Comparison of ENCODE assay signal across 15 cellular contexts in the genomic region with DNA sequence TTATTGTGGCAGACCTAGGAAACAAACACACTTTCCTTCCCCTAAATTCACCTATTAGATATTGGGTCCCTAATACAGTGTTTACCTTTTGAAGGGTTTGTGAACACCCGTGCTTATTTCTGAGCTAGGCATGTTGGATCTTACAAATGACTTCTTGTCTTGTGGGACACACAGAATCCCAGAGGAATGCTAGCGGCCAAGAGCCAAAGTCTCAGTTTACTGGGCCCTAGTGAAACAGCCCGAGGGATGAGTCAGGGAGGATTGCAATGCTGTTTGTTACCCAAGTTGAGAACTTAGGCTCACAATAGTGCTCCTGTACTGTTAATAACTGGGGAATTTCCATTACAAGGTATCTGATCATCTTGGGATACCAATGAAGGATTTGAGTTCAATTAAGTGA.
DNase-seq lines count a peak whose midpoint lies in the region; ATAC-seq and TF ChIP-seq lines count a peak whose summit lies in the region.
"Had no signal": no experiment of that assay in that cellular context is flagged by ENCODE, and none has a peak within 500 bp of the region (broad histone marks: within the 10 kb centered on the region; RNA-seq: fewer than 3 reads in every experiment).

No MANE protein-coding gene starts in this region.

- no peak overlapping the region for H3K4me3 ChIP-seq in HEK293 (ENCODE audit: low read depth, low read length)
- H3K4me3 ChIP-seq in adipocyte (ENCODE audit: low read length), result no peak overlapping the region
- H3K4me3 ChIP-seq: colonic mucosa, mucosa of descending colon, suprapubic skin had no signal

- H3K27ac ChIP-seq in HEK293 (ENCODE audit: extremely low read depth, low read depth, low read length) (no peak overlapping the region), foreskin keratinocyte (no peak overlapping the region)
- H3K27ac ChIP-seq: colonic mucosa, suprapubic skin had no signal

- H3K9me3 ChIP-seq in HEK293 (ENCODE audit: control insufficient read depth, insufficient read depth, low read depth, low read length) (no peaks in the 10 kb centered on the region), adipocyte (ENCODE audit: control insufficient read depth, low read length) (no peaks in the 10 kb centered on the region)
- H3K9me3 ChIP-seq: colonic mucosa, mucosa of descending colon, suprapubic skin had no signal

- DNase-seq in A172 (ENCODE audit: low spot score) (peak; percentile 82), adipocyte (ENCODE audit: low read depth) (peak; percentile 82), foreskin keratinocyte (peak; percentile 59 to 74), SHP77 (lab: John Stamatoyannopoulos, UW) (no peak), globus pallidus (ENCODE audit: low spot score) (no peak)
- DNase-seq: activated CD4-positive, alpha-beta T cell treated with anti-CD3 and anti-CD28 coated beads, Interleukin-2, amount 50 U/mL, for 48 hours; activated naive CD4-positive, alpha-beta T cell treated with anti-CD3 and anti-CD28 coated beads for 36 hours; colonic mucosa; mucosa of descending colon; NCI-H187; right cardiac atrium had no signal

- POLR2A ChIA-PET in HEK293 (lab: Yijun Ruan, JAX), result no interaction called here

- H3K36me3 ChIP-seq in HEK293 (ENCODE audit: control insufficient read depth in 2 of 2, insufficient read depth in 1 of 2, low read length in 2 of 2), result no peaks in the 10 kb centered on the region
- no peaks in the 10 kb centered on the region for H3K36me3 ChIP-seq in adipocyte (ENCODE audit: control insufficient read depth, insufficient read depth, low read length, severe bottlenecking)
- H3K36me3 ChIP-seq: colonic mucosa, suprapubic skin had no signal

- CTCF ChIA-PET in HEK293 (lab: Yijun Ruan, JAX), result interaction anchor here (0.6 to 0.7 kb wide), 4 partner anchors 82 to 319 kb away, joined by 3 read pairs; no protein-coding TSS in a partner anchor

- TF ChIP-seq CTCF in HEK293 (tag by site-specific recombination; IDR thresholded peaks at IDR 0.05) (no peak), foreskin keratinocyte (conservative IDR thresholded peaks at IDR 0.05) (no peak)

- ATAC-seq in foreskin keratinocyte (peak; percentile 59), GM18519 (IDR thresholded peaks at IDR 0.05; ENCODE audit: low FRiP score, unreplicated experiment) (no peak), HG03097 (IDR thresholded peaks at IDR 0.05; ENCODE audit: low FRiP score, unreplicated experiment) (no peak)
- ATAC-seq: mucosa of descending colon, right cardiac atrium had no signal

- H3K27me3 ChIP-seq in adipocyte (replicated peaks; ENCODE audit: control insufficient read depth, insufficient read depth, low read length) (no peaks in the 10 kb centered on the region), foreskin keratinocyte (no peaks in the 10 kb centered on the region)
- H3K27me3 ChIP-seq: colonic mucosa, suprapubic skin had no signal

- no peak overlapping the region for H3K9ac ChIP-seq in adipocyte (ENCODE audit: low read length)

- H3K4me1 ChIP-seq in HEK293 (ENCODE audit: control insufficient read depth, insufficient read depth, low read length) (no peaks in the 10 kb centered on the region), adipocyte (ENCODE audit: control insufficient read depth, insufficient read depth, low read length) (peaks cover 8% of the 10 kb centered on the region), foreskin keratinocyte (no peaks in the 10 kb centered on the region)
- H3K4me1 ChIP-seq: colonic mucosa, suprapubic skin had no signal

TF ChIP-seq in HEK293, 187 proteins besides CTCF, POLR2A, EP300 and RAD21:
- TF ChIP-seq, protein P1, sequence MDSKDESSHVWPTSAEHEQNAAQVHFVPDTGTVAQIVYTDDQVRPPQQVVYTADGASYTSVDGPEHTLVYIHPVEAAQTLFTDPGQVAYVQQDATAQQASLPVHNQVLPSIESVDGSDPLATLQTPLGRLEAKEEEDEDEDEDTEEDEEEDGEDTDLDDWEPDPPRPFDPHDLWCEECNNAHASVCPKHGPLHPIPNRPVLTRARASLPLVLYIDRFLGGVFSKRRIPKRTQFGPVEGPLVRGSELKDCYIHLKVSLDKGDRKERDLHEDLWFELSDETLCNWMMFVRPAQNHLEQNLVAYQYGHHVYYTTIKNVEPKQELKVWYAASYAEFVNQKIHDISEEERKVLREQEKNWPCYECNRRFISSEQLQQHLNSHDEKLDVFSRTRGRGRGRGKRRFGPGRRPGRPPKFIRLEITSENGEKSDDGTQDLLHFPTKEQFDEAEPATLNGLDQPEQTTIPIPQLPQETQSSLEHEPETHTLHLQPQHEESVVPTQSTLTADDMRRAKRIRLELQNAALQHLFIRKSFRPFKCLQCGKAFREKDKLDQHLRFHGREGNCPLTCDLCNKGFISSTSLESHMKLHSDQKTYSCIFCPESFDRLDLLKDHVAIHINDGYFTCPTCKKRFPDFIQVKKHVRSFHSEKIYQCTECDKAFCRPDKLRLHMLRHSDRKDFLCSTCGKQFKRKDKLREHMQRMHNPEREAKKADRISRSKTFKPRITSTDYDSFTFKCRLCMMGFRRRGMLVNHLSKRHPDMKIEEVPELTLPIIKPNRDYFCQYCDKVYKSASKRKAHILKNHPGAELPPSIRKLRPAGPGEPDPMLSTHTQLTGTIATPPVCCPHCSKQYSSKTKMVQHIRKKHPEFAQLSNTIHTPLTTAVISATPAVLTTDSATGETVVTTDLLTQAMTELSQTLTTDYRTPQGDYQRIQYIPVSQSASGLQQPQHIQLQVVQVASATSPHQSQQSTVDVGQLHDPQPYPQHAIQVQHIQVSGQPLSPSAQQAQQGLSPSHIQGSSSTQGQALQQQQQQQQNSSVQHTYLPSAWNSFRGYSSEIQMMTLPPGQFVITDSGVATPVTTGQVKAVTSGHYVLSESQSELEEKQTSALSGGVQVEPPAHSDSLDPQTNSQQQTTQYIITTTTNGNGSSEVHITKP (tag by site-specific recombination; IDR thresholded peaks at IDR 0.05), result 0 out of 2 replicates have a peak, but pooled peaks have one; percentile 22
- TF ChIP-seq ZBTB20 (tag by site-specific recombination; IDR thresholded peaks at IDR 0.05) (peak; percentile 28; the same call in 1 of the 2 replicates), ZNF335 (tag by site-specific recombination; conservative IDR thresholded peaks at IDR 0.05) (peak; percentile 4; the same call in 1 of the 2 replicates), ZNF19 (tag by site-specific recombination; IDR thresholded peaks at IDR 0.05; ENCODE audit: low read depth) (no peak), KLF7 (tag by site-specific recombination; IDR thresholded peaks at IDR 0.05; ENCODE audit: borderline replicate concordance) (no peak)

Comparison
In these comparisons a context has a peak if more than half of its experiments do, and no peak if none do; other contexts are left out.
1. DNase-seq: peak in A172 (single experiment), adipocyte (single experiment) and foreskin keratinocyte (2 of 2); none in SHP77 (0 of 2) and globus pallidus (single experiment).